ENCODE assay signal across 10 cellular contexts in the genomic region with DNA sequence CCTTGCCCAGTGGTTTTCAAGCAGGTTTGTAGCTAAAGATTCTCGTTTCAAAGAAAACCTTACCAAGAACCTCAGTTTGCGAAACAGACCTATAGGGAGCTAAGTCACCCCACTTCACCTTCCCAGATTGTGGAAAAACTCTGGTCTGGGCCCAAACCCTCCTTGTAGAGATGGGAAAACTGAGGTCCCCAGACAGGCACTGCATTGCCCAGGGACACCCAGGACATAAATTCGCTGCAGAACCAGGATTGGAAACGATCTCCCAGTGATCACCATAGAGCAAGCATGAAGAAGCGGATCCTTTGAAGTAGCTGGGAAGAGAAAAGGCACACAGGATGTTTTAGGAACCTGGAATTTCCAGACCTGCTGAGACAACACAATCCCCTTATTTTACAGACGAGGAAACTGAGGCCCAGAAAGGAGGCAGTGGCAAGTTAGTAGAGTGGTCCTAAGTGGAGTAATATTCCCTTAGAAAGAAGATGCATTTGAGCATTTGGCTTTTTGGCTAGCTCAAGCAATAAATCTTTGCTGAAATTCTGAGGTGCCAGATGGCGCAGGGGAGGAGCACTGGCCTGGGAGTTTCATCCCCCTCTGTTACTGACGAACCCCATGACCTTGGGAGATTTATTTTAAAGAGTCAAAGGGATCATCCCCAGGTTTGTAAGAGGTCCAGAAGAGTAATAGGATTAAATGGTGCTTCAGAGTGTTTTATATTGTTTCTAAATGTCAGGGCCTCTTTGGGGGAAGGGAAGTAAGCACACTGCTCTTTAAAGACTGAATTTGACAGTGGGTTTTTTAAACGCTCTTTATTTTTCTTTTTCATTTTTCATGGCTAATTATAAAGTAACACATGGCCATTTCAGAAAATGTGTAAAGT.
DNase-seq lines count a peak whose midpoint lies in the region; ATAC-seq and TF ChIP-seq lines count a peak whose summit lies in the region.
"Had no signal": no experiment of that assay in that cellular context is flagged by ENCODE, and none has a peak within 500 bp of the region (broad histone marks: within the 10 kb centered on the region; RNA-seq: fewer than 3 reads in every experiment).

No MANE protein-coding gene starts in this region.

- H3K79me2 ChIP-seq in neural cell (replicated peaks; ENCODE audit: insufficient read depth, low read length), result no peaks in the 10 kb centered on the region

- POLR2A ChIA-PET in Caco-2 (lab: Charles Lee), result interaction anchor here (0.6 to 1.5 kb wide), 4 partner anchors 23 to 85 kb away, joined by 3 to 11 read pairs (median 7); partner anchors contain the start of gene PIAS1

- H3K27ac Mint-ChIP-seq in Caco-2 (ENCODE audit: unreplicated experiment), result peak overlapping the region; percentile 85
- no peak overlapping the region for H3K27ac Mint-ChIP-seq in activated naive CD8-positive, alpha-beta T cell treated with anti-CD3 and anti-CD28 coated beads for 36 hours

- peaks cover 14% of the 10 kb centered on the region for H3K4me1 Mint-ChIP-seq in Caco-2 (ENCODE audit: low read depth, unreplicated experiment)
- peaks cover 9% of the 10 kb centered on the region for H3K4me1 Mint-ChIP-seq in activated naive CD8-positive, alpha-beta T cell treated with anti-CD3 and anti-CD28 coated beads for 36 hours

- DNase-seq in Caco-2 (no peak), NCI-H1694 (lab: John Stamatoyannopoulos, UW) (peak; percentile 56), cerebellum (ENCODE audit: low spot score) (peak; percentile 26), left lobe of liver (ENCODE audit: low spot score) (no peak), kidney glomerular epithelial cell (lab: John Stamatoyannopoulos, UW) (no peak)
- no peak for DNase-seq in activated naive CD8-positive, alpha-beta T cell treated with anti-CD3 and anti-CD28 coated beads for 36 hours
- DNase-seq: activated effector memory CD4-positive, alpha-beta T cell treated with Interleukin-2 at 50 U/mL for 16 hours; T-helper 1 cell had no signal

- H3F3A ChIP-seq in neural cell (ENCODE audit: insufficient read depth, low read length, poor library complexity, severe bottlenecking), result no peaks in the 10 kb centered on the region

- no peaks in the 10 kb centered on the region for H3K9me3 Mint-ChIP-seq in Caco-2 (ENCODE audit: unreplicated experiment)
- no peaks in the 10 kb centered on the region for H3K9me3 Mint-ChIP-seq in activated naive CD8-positive, alpha-beta T cell treated with anti-CD3 and anti-CD28 coated beads for 36 hours

- no peak for TF ChIP-seq RAD21 in neural cell (conservative IDR thresholded peaks at IDR 0.05)

- H4K20me1 ChIP-seq in neural cell (ENCODE audit: insufficient read depth), result no peaks in the 10 kb centered on the region

- H2AFZ ChIP-seq in neural cell (ENCODE audit: low read depth, low read length), result no peak overlapping the region

- peaks cover 17% of the 10 kb centered on the region for H3K4me1 ChIP-seq in Caco-2

- CTCF ChIA-PET in Caco-2 (lab: Charles Lee), result interaction anchor here (0.8 to 1.3 kb wide), 2 partner anchors 21 to 54 kb away, joined by 3 to 4 read pairs; no protein-coding TSS in a partner anchor

- ATAC-seq in GM19463 (IDR thresholded peaks at IDR 0.05; ENCODE audit: unreplicated experiment) (no peak), left lobe of liver (no peak)

- H3K9me2 ChIP-seq in neural cell (ENCODE audit: insufficient read depth, low read length), result no peaks in the 10 kb centered on the region

- intact Hi-C loops in Caco-2 (cut with micrococcal nuclease; ENCODE audit: unreplicated experiment), result no loop called here

- no peak overlapping the region for H3K9ac ChIP-seq in neural cell (ENCODE audit: low read length)

- no peaks in the 10 kb centered on the region for H3K9me3 ChIP-seq in Caco-2
- H3K9me3 ChIP-seq in neural cell (ENCODE audit: low read length), result no peaks in the 10 kb centered on the region

- H3K27me3 Mint-ChIP-seq in Caco-2 (ENCODE audit: insufficient read depth, unreplicated experiment), result no peaks in the 10 kb centered on the region
- peaks cover 38% of the 10 kb centered on the region for H3K27me3 Mint-ChIP-seq in activated naive CD8-positive, alpha-beta T cell treated with anti-CD3 and anti-CD28 coated beads for 36 hours

- no TSS peak for BruUV-seq in Caco-2 (replicated peaks; lab: Mats Ljungman, UMichigan)

- H3K4me3 ChIP-seq in Caco-2 (ENCODE audit: low read depth, low read length) (peak overlapping the region; percentile 39), neural cell (ENCODE audit: low read length) (peak overlapping the region; percentile 58)

- no peak overlapping the region for H3K4me2 ChIP-seq in neural cell (ENCODE audit: low read length)

- H3K36me3 Mint-ChIP-seq in Caco-2 (ENCODE audit: insufficient read depth, unreplicated experiment), result peaks cover 10% of the 10 kb centered on the region
- H3K36me3 Mint-ChIP-seq in activated naive CD8-positive, alpha-beta T cell treated with anti-CD3 and anti-CD28 coated beads for 36 hours, result no peaks in the 10 kb centered on the region

- H3K36me3 ChIP-seq in Caco-2 (ENCODE audit: control insufficient read depth, insufficient read depth, low read length) (no peaks in the 10 kb centered on the region), neural cell (ENCODE audit: insufficient read depth, low read length) (no peaks in the 10 kb centered on the region)

- peak overlapping the region; percentile 75 for H3K4me3 Mint-ChIP-seq in Caco-2 (ENCODE audit: unreplicated experiment)
- no peak overlapping the region for H3K4me3 Mint-ChIP-seq in activated naive CD8-positive, alpha-beta T cell treated with anti-CD3 and anti-CD28 coated beads for 36 hours

- H3K27me3 ChIP-seq in Caco-2 (replicated peaks; ENCODE audit: control insufficient read depth, insufficient read depth, low read length) (no peaks in the 10 kb centered on the region), neural cell (ENCODE audit: insufficient read depth, low read depth, low read length) (no peaks in the 10 kb centered on the region)

- H3K27ac ChIP-seq in neural cell (ENCODE audit: low read length), result no peak overlapping the region

- no peak for TF ChIP-seq EP300 in neural cell (conservative IDR thresholded peaks at IDR 0.05; ENCODE audit: poor library complexity, severe bottlenecking)

- TF ChIP-seq CTCF in Caco-2 (IDR thresholded peaks at IDR 0.05; ENCODE audit: insufficient read depth in 1 of 2, low read depth in 1 of 2, low read length in 1 of 2, severe bottlenecking in 1 of 2, unreplicated experiment in 1 of 2) (no peak), neural cell (IDR thresholded peaks at IDR 0.05; ENCODE audit: poor library complexity, severe bottlenecking) (no peak)

TF ChIP-seq in neural cell, 6 proteins besides CTCF, POLR2A, EP300 and RAD21:
- no peak for TF ChIP-seq SMC3 (conservative IDR thresholded peaks at IDR 0.05; ENCODE audit: poor library complexity)
- TF ChIP-seq, protein P1, sequence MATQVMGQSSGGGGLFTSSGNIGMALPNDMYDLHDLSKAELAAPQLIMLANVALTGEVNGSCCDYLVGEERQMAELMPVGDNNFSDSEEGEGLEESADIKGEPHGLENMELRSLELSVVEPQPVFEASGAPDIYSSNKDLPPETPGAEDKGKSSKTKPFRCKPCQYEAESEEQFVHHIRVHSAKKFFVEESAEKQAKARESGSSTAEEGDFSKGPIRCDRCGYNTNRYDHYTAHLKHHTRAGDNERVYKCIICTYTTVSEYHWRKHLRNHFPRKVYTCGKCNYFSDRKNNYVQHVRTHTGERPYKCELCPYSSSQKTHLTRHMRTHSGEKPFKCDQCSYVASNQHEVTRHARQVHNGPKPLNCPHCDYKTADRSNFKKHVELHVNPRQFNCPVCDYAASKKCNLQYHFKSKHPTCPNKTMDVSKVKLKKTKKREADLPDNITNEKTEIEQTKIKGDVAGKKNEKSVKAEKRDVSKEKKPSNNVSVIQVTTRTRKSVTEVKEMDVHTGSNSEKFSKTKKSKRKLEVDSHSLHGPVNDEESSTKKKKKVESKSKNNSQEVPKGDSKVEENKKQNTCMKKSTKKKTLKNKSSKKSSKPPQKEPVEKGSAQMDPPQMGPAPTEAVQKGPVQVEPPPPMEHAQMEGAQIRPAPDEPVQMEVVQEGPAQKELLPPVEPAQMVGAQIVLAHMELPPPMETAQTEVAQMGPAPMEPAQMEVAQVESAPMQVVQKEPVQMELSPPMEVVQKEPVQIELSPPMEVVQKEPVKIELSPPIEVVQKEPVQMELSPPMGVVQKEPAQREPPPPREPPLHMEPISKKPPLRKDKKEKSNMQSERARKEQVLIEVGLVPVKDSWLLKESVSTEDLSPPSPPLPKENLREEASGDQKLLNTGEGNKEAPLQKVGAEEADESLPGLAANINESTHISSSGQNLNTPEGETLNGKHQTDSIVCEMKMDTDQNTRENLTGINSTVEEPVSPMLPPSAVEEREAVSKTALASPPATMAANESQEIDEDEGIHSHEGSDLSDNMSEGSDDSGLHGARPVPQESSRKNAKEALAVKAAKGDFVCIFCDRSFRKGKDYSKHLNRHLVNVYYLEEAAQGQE (IDR thresholded peaks at IDR 0.05; ENCODE audit: borderline replicate concordance), result no peak
- no peak for TF ChIP-seq MXI1 (conservative IDR thresholded peaks at IDR 0.05; ENCODE audit: poor library complexity, severe bottlenecking)
- TF ChIP-seq TAF1 (IDR thresholded peaks at IDR 0.05; ENCODE audit: low read depth), result no peak
- TF ChIP-seq EZH2 (IDR thresholded peaks at IDR 0.05; ENCODE audit: borderline replicate concordance, insufficient read depth, low read length, poor library complexity, severe bottlenecking), result no peak
- TF ChIP-seq POLR2AphosphoS5 (IDR thresholded peaks at IDR 0.05), result no peak

Comparison
In these comparisons a context has a peak if more than half of its experiments do, and no peak if none do; other contexts are left out.
1. DNase-seq: peak in NCI-H1694 (single experiment) and cerebellum (single experiment); none in Caco-2 (0 of 2), left lobe of liver (single experiment), kidney glomerular epithelial cell (single experiment) and activated naive CD8-positive, alpha-beta T cell treated with anti-CD3 and anti-CD28 coated beads for 36 hours (single experiment).